8 cellular contexts compared by ENCODE assay signal in genomic region chr10:31042670-31043069, GRCh38.
"Had no signal": no experiment of that assay in that cellular context is flagged by ENCODE, and none has a peak within 500 bp of the region (broad histone marks: within the 10 kb centered on the region; RNA-seq: fewer than 3 reads in every experiment).

No MANE protein-coding gene starts in this region.

- H3K4me3 ChIP-seq: GM23338, K562 had no signal

- DNase-seq: H9, HCEC 1CT, IMR-90 had no signal

- ATAC-seq: GM23338, K562 had no signal

- FAIRE-seq: H1, H54, HTR-8/SVneo, K562 had no signal
